Comparison of ENCODE assay signal across 1 cellular context in genomic region chr3:17044844-17045243, GRCh38.
TF ChIP-seq lines count a peak whose summit lies in the region.

No MANE protein-coding gene starts in this region.

TF ChIP-seq in GM12878, 131 proteins besides CTCF, POLR2A, EP300 and RAD21 (continued from another document):
- TF ChIP-seq ATF2 (IDR thresholded peaks at IDR 0.05; ENCODE audit: low read length) (peak; percentile 97), MEF2B (IDR thresholded peaks at IDR 0.05; ENCODE audit: partially characterized antibody, poor library complexity, severe bottlenecking) (peak; percentile 94), SUZ12 (IDR thresholded peaks at IDR 0.05; ENCODE audit: unreplicated experiment) (no peak), POU2F2 (IDR thresholded peaks at IDR 0.05; ENCODE audit: borderline replicate concordance, low read depth, low read length) (no peak), NR2C1 (IDR thresholded peaks at IDR 0.05) (peak; percentile 34; the same call in 1 of the 2 replicates), ATF7 (IDR thresholded peaks at IDR 0.05; ENCODE audit: low read depth) (peak; percentile 90), JUND (IDR thresholded peaks at IDR 0.05; ENCODE audit: low read depth, low read length) (peak; percentile 91), RELB (IDR thresholded peaks at IDR 0.05; ENCODE audit: low read depth) (peak; percentile 93), E4F1 (IDR thresholded peaks at IDR 0.05; ENCODE audit: borderline replicate concordance, partially characterized antibody) (no peak), MEF2A (IDR thresholded peaks at IDR 0.05; ENCODE audit: insufficient read depth, low read depth, low read length) (peak; percentile 96), MAX (IDR thresholded peaks at IDR 0.05; ENCODE audit: low read depth, low read length) (no peak), ZBED1 (IDR thresholded peaks at IDR 0.05; ENCODE audit: borderline replicate concordance) (peak; percentile 95), MXI1 (IDR thresholded peaks at IDR 0.05; ENCODE audit: low read depth, low read length) (no peak), CEBPB (IDR thresholded peaks at IDR 0.05; ENCODE audit: borderline replicate concordance in 1 of 2, low read depth in 2 of 2, low read length in 2 of 2) (peak; percentile 50 to 73; a peak in 2 of 4 replicates), BCLAF1 (IDR thresholded peaks at IDR 0.05) (no peak), CHD1 (IDR thresholded peaks at IDR 0.05; ENCODE audit: low read depth, low read length) (no peak), CEBPZ (IDR thresholded peaks at IDR 0.05; ENCODE audit: low read depth, low read length) (no peak), SMC3 (IDR thresholded peaks at IDR 0.05; ENCODE audit: borderline replicate concordance, low read length) (no peak), SMARCA5 (IDR thresholded peaks at IDR 0.05) (0 out of 2 replicates have a peak, but pooled peaks have one; percentile 12), YBX1 (IDR thresholded peaks at IDR 0.05) (no peak), TCF12 (IDR thresholded peaks at IDR 0.05; ENCODE audit: low read depth, low read length) (no peak), NBN (IDR thresholded peaks at IDR 0.05) (peak; percentile 67; the same call in 1 of the 2 replicates), MTA2 (IDR thresholded peaks at IDR 0.05; ENCODE audit: low read depth) (peak; percentile 99), BMI1 (IDR thresholded peaks at IDR 0.05; ENCODE audit: borderline replicate concordance) (peak; percentile 89), SIN3A (IDR thresholded peaks at IDR 0.05; ENCODE audit: low read depth, low read length) (no peak), TBL1XR1 (IDR thresholded peaks at IDR 0.05; ENCODE audit: low read depth, low read length) (peak; percentile 95), RBBP5 (conservative IDR thresholded peaks at IDR 0.05) (no peak), KLF5 (IDR thresholded peaks at IDR 0.05; ENCODE audit: partially characterized antibody) (no peak), WRNIP1 (IDR thresholded peaks at IDR 0.05; ENCODE audit: borderline replicate concordance, low read depth, low read length) (no peak), FOXM1 (IDR thresholded peaks at IDR 0.05; ENCODE audit: low read depth, low read length) (peak; percentile 97), DPF2 (IDR thresholded peaks at IDR 0.05) (peak; percentile 98), MTA3 (IDR thresholded peaks at IDR 0.05; ENCODE audit: borderline replicate concordance, low read length) (peak; percentile 95; the same call in 1 of the 2 replicates), ELK1 (IDR thresholded peaks at IDR 0.05; ENCODE audit: low read depth, low read length) (no peak), ZBTB33 (IDR thresholded peaks at IDR 0.05) (no peak), RAD51 (IDR thresholded peaks at IDR 0.05) (0 out of 2 replicates have a peak, but pooled peaks have one; percentile 36), ZNF217 (IDR thresholded peaks at IDR 0.05) (peak; percentile 96), BCL11A (IDR thresholded peaks at IDR 0.05; ENCODE audit: low read depth, low read length) (peak; percentile 87), CREM (IDR thresholded peaks at IDR 0.05; ENCODE audit: low read depth) (peak; percentile 82), ZNF24 (IDR thresholded peaks at IDR 0.05) (peak; percentile 82), ZZZ3 (IDR thresholded peaks at IDR 0.05; ENCODE audit: control insufficient read depth, insufficient read length, low read depth) (no peak), YY1 (IDR thresholded peaks at IDR 0.05; ENCODE audit: low read depth, low read length) (no peak), ZBTB40 (IDR thresholded peaks at IDR 0.05; ENCODE audit: borderline replicate concordance) (no peak), IKZF1 (conservative IDR thresholded peaks at IDR 0.05) (peak; percentile 91), GABPA (IDR thresholded peaks at IDR 0.05; ENCODE audit: low read depth) (0 out of 2 replicates have a peak, but pooled peaks have one; percentile 34)
